In the genomic region with DNA sequence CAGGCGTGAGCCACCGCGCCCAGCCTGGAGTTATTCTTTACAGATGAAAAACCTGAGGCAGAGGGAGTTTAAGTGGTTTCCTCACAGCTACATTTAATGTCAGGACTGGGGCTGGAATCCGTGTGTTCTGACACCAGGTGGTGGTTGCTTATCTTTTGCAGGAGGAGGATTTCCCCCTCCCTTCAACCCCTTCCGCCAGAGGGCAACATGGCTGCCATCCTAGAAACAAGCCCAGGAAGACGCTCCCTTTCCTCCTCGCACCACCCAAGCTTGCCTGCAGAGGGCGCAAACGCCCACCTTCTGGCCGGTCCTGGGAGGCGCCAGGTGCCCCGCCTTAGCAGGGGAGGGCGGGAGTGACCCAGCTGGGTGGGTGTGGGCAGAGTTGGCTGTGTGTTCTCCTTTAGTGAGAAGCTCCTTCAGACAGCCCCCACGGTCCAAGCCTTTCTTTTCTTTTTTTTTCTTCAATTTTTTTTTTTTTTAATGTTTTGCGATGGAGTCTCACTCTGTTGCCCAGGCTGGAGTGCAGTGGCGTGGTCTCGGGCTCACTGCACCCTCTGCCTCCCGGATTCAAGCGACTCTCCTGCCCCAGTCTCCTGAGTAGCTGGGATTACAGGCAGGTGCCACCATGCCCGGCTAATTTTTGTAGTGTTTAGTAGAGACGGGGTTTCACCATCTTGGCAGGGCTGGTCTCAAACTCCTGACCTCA, we compare ENCODE assay signal across 8 cellular contexts. TPM values are rescaled to one million over a fixed set of nuclear protein-coding genes. Genes with fewer than 3 reads are reported as not detected.
DNase-seq lines count a peak whose midpoint lies in the region; ATAC-seq, FAIRE-seq and TF ChIP-seq lines count a peak whose summit lies in the region.

No MANE protein-coding gene starts in this region.

- H3K9ac ChIP-seq in KMS-11 = no peak overlapping the region
- H3K9ac ChIP-seq in OCI-LY3 (ENCODE audit: low read length) = no peak overlapping the region
- no peak overlapping the region for H3K9ac ChIP-seq in endothelial cell of umbilical vein (replicated peaks; ENCODE audit: extremely low read depth, insufficient read depth, low read length)

- intact Hi-C loops in endothelial cell of umbilical vein (cut with micrococcal nuclease) (loop anchor here (1.0 kb wide), 2 partner anchors 144 to 227 kb away; no protein-coding TSS in a partner anchor), mucosa of descending colon (cut with DNase I, micrococcal nuclease) (no loop called here)

- dilution Hi-C loops in endothelial cell of umbilical vein (cut with MboI; ENCODE audit: extremely low pct_ligation_motif_present, low sequenced_read_pairs) = no loop called here

- no TSS peak for BruUV-seq in endothelial cell of umbilical vein (replicated peaks; lab: Mats Ljungman, UMichigan)

- DNase-seq in ACHN = peak; percentile 92
- peak; percentile 88 for DNase-seq in GM19240 (ENCODE audit: insufficient read length, low spot score)
- DNase-seq in activated CD8-positive, alpha-beta memory T cell treated with anti-CD3 and anti-CD28 coated beads, Interleukin-2, amount 50 U/mL, for 1 hour (ENCODE audit: extremely low read depth) = peak; percentile 71
- DNase-seq in endothelial cell of umbilical vein (ENCODE audit: low read depth, low spot score) = peak; percentile 78
- peak; percentile 94 to 99 (median 97) for DNase-seq in mucosa of descending colon
- peak; percentile 68 to 78 for DNase-seq in stimulated activated CD8-positive, alpha-beta memory T cell treated with anti-CD3 and anti-CD28 coated beads, Interleukin-4, amount 100 ng/mL, for 1 hour (ENCODE audit: low read depth in 2 of 2, low spot score in 1 of 2)

- H3K4me1 ChIP-seq in KMS-11 (ENCODE audit: low read depth, poor library complexity, severe bottlenecking) (no peaks in the 10 kb centered on the region), OCI-LY3 (ENCODE audit: low read length) (peaks cover 3% of the 10 kb centered on the region; the same call in 1 of the 2 replicates), endothelial cell of umbilical vein (ENCODE audit: control insufficient read depth, extremely low read depth, insufficient read depth, low read length) (no peaks in the 10 kb centered on the region), mucosa of descending colon (ENCODE audit: low read depth) (no peaks in the 10 kb centered on the region)

- peak; percentile 69 for TF ChIP-seq CTCF in KMS-11 (conservative IDR thresholded peaks at IDR 0.05; ENCODE audit: low read depth, low read length)
- TF ChIP-seq CTCF in OCI-LY3 (IDR thresholded peaks at IDR 0.05; ENCODE audit: low read depth, low read length) = peak; percentile 73
- TF ChIP-seq CTCF in endothelial cell of umbilical vein (IDR thresholded peaks at IDR 0.05; ENCODE audit: extremely low read depth in 1 of 2, insufficient read depth in 1 of 2, low read depth in 1 of 2, low read length in 2 of 2) = peak; percentile 87 to 91
- peak; percentile 79 for TF ChIP-seq CTCF in mucosa of descending colon (IDR thresholded peaks at IDR 0.05)

- H2AFZ ChIP-seq in KMS-11 (ENCODE audit: low read depth) = no peak overlapping the region
- peak overlapping the region; percentile 83; the same call in 1 of the 2 replicates for H2AFZ ChIP-seq in OCI-LY3 (ENCODE audit: low read depth, low read length)
- peak overlapping the region; percentile 97 for H2AFZ ChIP-seq in endothelial cell of umbilical vein (ENCODE audit: low read depth, low read length)

- no peaks in the 10 kb centered on the region for H3K79me2 ChIP-seq in KMS-11 (ENCODE audit: insufficient read depth, low read depth)
- H3K79me2 ChIP-seq in OCI-LY3 (ENCODE audit: low read length) = no peaks in the 10 kb centered on the region
- no peaks in the 10 kb centered on the region for H3K79me2 ChIP-seq in endothelial cell of umbilical vein (ENCODE audit: control insufficient read depth, insufficient read depth, low read length)

- H3K9me3 ChIP-seq in OCI-LY3 (ENCODE audit: insufficient read depth, low read length) (no peaks in the 10 kb centered on the region), endothelial cell of umbilical vein (replicated peaks; ENCODE audit: control insufficient read depth, insufficient read depth, low read length) (no peaks in the 10 kb centered on the region), mucosa of descending colon (no peaks in the 10 kb centered on the region)

- H3K36me3 ChIP-seq in KMS-11 (ENCODE audit: insufficient read depth) (no peaks in the 10 kb centered on the region), OCI-LY3 (replicated peaks; ENCODE audit: low read depth, low read length) (no peaks in the 10 kb centered on the region), endothelial cell of umbilical vein (ENCODE audit: control insufficient read depth in 2 of 2, extremely low read depth in 1 of 2, insufficient read depth in 2 of 2, low read length in 2 of 2) (no peaks in the 10 kb centered on the region), mucosa of descending colon (ENCODE audit: low read depth) (no peaks in the 10 kb centered on the region)

- H3K9me1 ChIP-seq in endothelial cell of umbilical vein (replicated peaks; ENCODE audit: control insufficient read depth, extremely low read depth, insufficient read depth, low read length) = no peaks in the 10 kb centered on the region

- H3K4me3 ChIP-seq in KMS-11 (IDR thresholded peaks at IDR 0.05; ENCODE audit: insufficient read depth, low read depth, low read length) (no peak overlapping the region), OCI-LY3 (ENCODE audit: low read length) (peak overlapping the region; percentile 38), endothelial cell of umbilical vein (replicated peaks in 1 of 3; ENCODE audit: insufficient read depth in 1 of 3, low read depth in 1 of 3, low read length in 3 of 3) (no peak overlapping the region), mucosa of descending colon (no peak overlapping the region)

- TF ChIP-seq POLR2A in endothelial cell of umbilical vein (IDR thresholded peaks at IDR 0.05; ENCODE audit: low read depth, low read length) = no peak

- no peak overlapping the region for H3K27ac ChIP-seq in KMS-11
- no peak overlapping the region for H3K27ac ChIP-seq in OCI-LY3 (ENCODE audit: low read length)
- H3K27ac ChIP-seq in endothelial cell of umbilical vein (ENCODE audit: insufficient read depth, low read depth, low read length) = no peak overlapping the region

- H3K27me3 ChIP-seq in KMS-11 (ENCODE audit: insufficient read depth, low read depth) = peaks cover 4% of the 10 kb centered on the region; the same call in 1 of the 2 replicates
- H3K27me3 ChIP-seq in OCI-LY3 (ENCODE audit: low read depth, low read length) = peaks cover 3% of the 10 kb centered on the region
- no peaks in the 10 kb centered on the region for H3K27me3 ChIP-seq in endothelial cell of umbilical vein (ENCODE audit: control insufficient read depth in 2 of 2, insufficient read depth in 2 of 2, low read length in 2 of 2)

- H4K20me1 ChIP-seq in KMS-11 (ENCODE audit: insufficient read depth) (no peaks in the 10 kb centered on the region), OCI-LY3 (ENCODE audit: insufficient read depth, low read length) (no peaks in the 10 kb centered on the region), endothelial cell of umbilical vein (replicated peaks; ENCODE audit: control insufficient read depth, extremely low read depth, insufficient read depth, low read length) (no peaks in the 10 kb centered on the region)

- peak; percentile 99 for ATAC-seq in mucosa of descending colon

- CTCF ChIA-PET in endothelial cell of umbilical vein (lab: Charles Lee) = interaction anchor here (0.6 to 2.8 kb wide), 12 partner anchors 10 to 262 kb away, joined by 3 to 25 read pairs (median 4); partner anchors contain the start of gene RAP1GAP2

- in situ Hi-C loops in ACHN (cut with HindIII; ENCODE audit: low pct_ligation_motif_present, low pct_unique_long_range_greater_than_20kb, low sequenced_read_pairs) = no loop called here

- peak; percentile 89 for FAIRE-seq in endothelial cell of umbilical vein (lab: Jason Lieb, UNC)

- POLR2A ChIA-PET in endothelial cell of umbilical vein (lab: Charles Lee) = no interaction called here

- H3K4me2 ChIP-seq in KMS-11 = no peak overlapping the region
- H3K4me2 ChIP-seq in OCI-LY3 (ENCODE audit: low read length) = peak overlapping the region; percentile 61
- no peak overlapping the region for H3K4me2 ChIP-seq in endothelial cell of umbilical vein (ENCODE audit: insufficient read depth, low read length)

TF ChIP-seq in endothelial cell of umbilical vein, 7 proteins besides CTCF, POLR2A, EP300 and RAD21 (continues in another document):
- no peak for TF ChIP-seq JUN (IDR thresholded peaks at IDR 0.05; ENCODE audit: borderline replicate concordance, insufficient read depth, insufficient read length, low read depth)
- TF ChIP-seq FOS (IDR thresholded peaks at IDR 0.05; ENCODE audit: borderline replicate concordance, insufficient read depth, low read length) = no peak
- TF ChIP-seq GATA2 (IDR thresholded peaks at IDR 0.05; ENCODE audit: insufficient read depth, insufficient read length, low read depth, low read length) = no peak
- no peak for TF ChIP-seq POLR2AphosphoS5 (IDR thresholded peaks at IDR 0.05; ENCODE audit: insufficient read depth, low read depth, low read length)
- no peak for TF ChIP-seq MAX (IDR thresholded peaks at IDR 0.05; ENCODE audit: insufficient read depth, insufficient read length)
- no peak for TF ChIP-seq MYC (IDR thresholded peaks at IDR 0.05; ENCODE audit: low read depth, low read length)

RNA-seq across cellular contexts. Expression of gene RAP1GAP2, which starts 9.9 kb away (rescaled TPM):
- total RNA-seq in endothelial cell of umbilical vein (3.1 and 3.6 TPM in 2 replicates), mucosa of descending colon (10 to 100 TPM; 26.6 to 45.3 (median 43.3) TPM)
- polyA plus RNA-seq in endothelial cell of umbilical vein = 1.4 and 2.3 TPM in 2 replicates
- 0.97 and 1.3 TPM in 2 replicates for polyA plus RNA-seq in endothelial cell of umbilical vein (2011; cell fraction: cytosol; rRNA removed)
- polyA plus RNA-seq in endothelial cell of umbilical vein (2011; cell fraction: nucleus; rRNA removed) = 6.7 and 7.0 TPM in 2 replicates
- polyA plus RNA-seq in endothelial cell of umbilical vein (2012) = 1.1 and 1.2 TPM in 2 replicates
- polyA minus RNA-seq in endothelial cell of umbilical vein = 1.6 and 2.8 TPM in 2 replicates
- 19.2 TPM for polyA minus RNA-seq in endothelial cell of umbilical vein (2011; cell fraction: cytosol; rRNA and poly(A)+ RNA removed)
- polyA minus RNA-seq in endothelial cell of umbilical vein (2011; cell fraction: nucleus; rRNA and poly(A)+ RNA removed) = 2.2 and 5.3 TPM in 2 replicates

RNA-seq across cellular contexts. Expression of gene CCDC92B, which starts 36.9 kb away (rescaled TPM):
- total RNA-seq in endothelial cell of umbilical vein (not detected in 2 replicates), mucosa of descending colon (1 to 10 TPM; 1.3 to 2.2 (median 2.2) TPM)
- polyA plus RNA-seq in endothelial cell of umbilical vein = not detected in 2 replicates
- polyA plus RNA-seq in endothelial cell of umbilical vein (2011; cell fraction: cytosol; rRNA removed) = not detected in 2 replicates
- not detected in 2 replicates for polyA plus RNA-seq in endothelial cell of umbilical vein (2011; cell fraction: nucleus; rRNA removed)
- not detected in 2 replicates for polyA plus RNA-seq in endothelial cell of umbilical vein (2012)
- not detected in 2 replicates for polyA minus RNA-seq in endothelial cell of umbilical vein
- 0.41 TPM for polyA minus RNA-seq in endothelial cell of umbilical vein (2011; cell fraction: cytosol; rRNA and poly(A)+ RNA removed)
- polyA minus RNA-seq in endothelial cell of umbilical vein (2011; cell fraction: nucleus; rRNA and poly(A)+ RNA removed) = not detected in 2 replicates
